In the genomic region with DNA sequence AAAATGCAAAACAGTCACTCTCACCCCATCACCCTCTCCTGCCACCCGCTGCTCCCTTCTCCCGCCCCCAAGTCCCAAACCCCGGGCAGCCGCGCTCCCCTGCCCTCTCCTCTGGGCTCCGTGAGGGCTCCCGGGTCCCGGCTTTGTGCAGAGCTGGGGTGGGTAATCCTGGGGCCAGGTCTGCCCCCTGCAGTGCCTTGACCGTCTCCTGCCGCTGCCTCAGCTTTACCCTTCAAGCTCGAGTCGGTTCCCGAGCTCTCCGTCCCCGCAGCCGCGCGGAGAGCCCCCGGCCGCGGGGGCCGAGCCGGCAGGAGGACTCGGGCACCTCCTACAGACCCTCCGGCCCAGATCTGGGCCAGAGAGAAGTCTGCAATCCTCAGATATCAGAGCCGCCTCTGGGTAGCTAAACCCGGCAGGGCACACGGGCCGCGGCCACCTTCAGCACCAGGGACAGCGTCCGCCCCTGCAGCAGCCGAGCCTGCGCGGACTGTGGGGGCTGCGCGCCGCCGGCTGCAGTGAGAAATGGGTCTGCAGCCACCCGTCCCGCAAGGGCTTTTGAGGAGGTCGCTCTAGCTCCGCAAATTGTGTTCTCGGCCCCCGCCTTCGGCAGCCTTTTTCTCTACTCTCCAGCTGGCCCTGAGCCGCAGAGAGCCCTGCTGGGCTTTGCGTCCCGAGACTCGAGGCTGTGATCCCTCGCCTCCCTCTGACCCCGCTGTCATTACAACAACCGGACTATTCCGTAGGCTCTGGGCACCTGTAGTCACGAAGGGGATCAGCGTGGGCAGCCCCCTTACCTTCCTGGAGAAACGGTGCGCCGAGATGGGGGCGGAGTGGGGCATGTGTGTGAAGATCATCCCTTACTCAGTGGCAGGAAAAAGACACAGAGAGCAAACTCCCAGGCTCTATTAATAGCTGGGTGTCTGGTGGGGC, we compare ENCODE assay signal across 8 cellular contexts. TPM values are rescaled to one million over a fixed set of nuclear protein-coding genes. Genes with fewer than 3 reads are reported as not detected.
DNase-seq lines count a peak whose midpoint lies in the region; ATAC-seq and TF ChIP-seq lines count a peak whose summit lies in the region.

No MANE protein-coding gene starts in this region.

- no peaks in the 10 kb centered on the region for H3K9me3 ChIP-seq in cardiac muscle cell (ENCODE audit: low read depth)

- no peak overlapping the region for H3K27ac ChIP-seq in cardiac muscle cell

- TF ChIP-seq CTCF in cardiac muscle cell (IDR thresholded peaks at IDR 0.05; ENCODE audit: low read depth, low read length) = no peak

- peaks cover 79% of the 10 kb centered on the region for H3K27me3 ChIP-seq in cardiac muscle cell

- H3K4me1 ChIP-seq in cardiac muscle cell (ENCODE audit: low read depth) = peaks cover 14% of the 10 kb centered on the region

- H3K36me3 ChIP-seq in cardiac muscle cell = no peaks in the 10 kb centered on the region

- TF ChIP-seq POLR2A in GM18505 (IDR thresholded peaks at IDR 0.05; ENCODE audit: borderline replicate concordance, extremely low read depth, insufficient read depth, insufficient read length) = no peak

- H3K4me3 ChIP-seq in cardiac muscle cell = peak overlapping the region; percentile 33

- ATAC-seq in GM18505 (IDR thresholded peaks at IDR 0.05; ENCODE audit: unreplicated experiment) = no peak
- ATAC-seq in HG02870 (IDR thresholded peaks at IDR 0.05; ENCODE audit: unreplicated experiment) = no peak
- no peak for ATAC-seq in GM21367 (IDR thresholded peaks at IDR 0.05; ENCODE audit: unreplicated experiment)

- DNase-seq in GM19238 (ENCODE audit: insufficient read length, low spot score) = peak; percentile 53
- DNase-seq in NCI-H69 (lab: John Stamatoyannopoulos, UW) = peak; percentile 66
- DNase-seq in activated effector memory CD4-positive, alpha-beta T cell treated with anti-CD3 and anti-CD28 coated beads, Interleukin-2, amount 50 U/mL, for 16 hours = peak; percentile 70
- peak; percentile 73 to 93 for DNase-seq in cardiac muscle cell (ENCODE audit: low read depth in 1 of 2, low spot score in 1 of 2)
- DNase-seq in pons (ENCODE audit: low spot score) = peak; percentile 8

RNA-seq across cellular contexts. Expression of gene PRMT8, which starts 1.2 kb away (rescaled TPM):
- 0.71 and 1.1 TPM in 2 replicates for total RNA-seq in cardiac muscle cell
- 1.5 and 2.2 TPM in 2 replicates for polyA plus RNA-seq in cardiac muscle cell

Comparison
In these comparisons a context has a peak if more than half of its experiments do, and no peak if none do; other contexts are left out.
1. DNase-seq: peak in every context shown above with its lines; median percentile 83 in cardiac muscle cell; 70 in activated effector memory CD4-positive, alpha-beta T cell treated with anti-CD3 and anti-CD28 coated beads, Interleukin-2, amount 50 U/mL, for 16 hours; 66 in NCI-H69; 53 in GM19238; 8 in pons.